8 cellular contexts compared by ENCODE assay signal in the genomic region with DNA sequence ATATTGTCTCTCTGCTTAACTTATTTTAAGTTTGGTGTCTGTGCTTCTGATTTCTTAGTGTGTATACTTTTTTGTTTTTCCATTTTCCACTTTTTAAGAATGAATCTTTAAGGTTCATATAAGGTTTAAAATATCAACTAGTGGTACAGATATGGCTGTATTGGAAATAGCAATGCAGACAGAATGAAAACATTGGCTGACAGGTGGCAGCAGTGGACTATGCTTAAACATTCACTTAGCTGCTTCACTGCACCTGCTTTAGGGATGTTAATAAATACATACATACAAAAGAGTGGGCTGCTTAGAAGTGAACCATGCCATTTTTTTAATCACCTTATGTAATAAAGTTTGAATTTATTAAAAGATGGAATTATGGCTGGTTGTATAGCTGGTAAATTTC. TPM values are rescaled to one million over a fixed set of nuclear protein-coding genes. Genes with fewer than 3 reads are reported as not detected.
DNase-seq lines count a peak whose midpoint lies in the region; ATAC-seq and TF ChIP-seq lines count a peak whose summit lies in the region.

No MANE protein-coding gene starts in this region.

- H3K9me2 ChIP-seq in PC-9 (ENCODE audit: insufficient read depth) = no peaks in the 10 kb centered on the region

- DNase-seq in activated CD8-positive, alpha-beta memory T cell treated with anti-CD3 and anti-CD28 coated beads, Interleukin-2, amount 10 ng/mL, durations not matched to agents 7 days and 5 days = peak; percentile 51
- DNase-seq in activated CD8-positive, alpha-beta memory T cell treated with anti-CD3 and anti-CD28 coated beads, Interleukin-2, amount 50 U/mL, for 4 hours = no peak
- DNase-seq in PC-9 (no peak), kidney epithelial cell (ENCODE audit: low read depth) (no peak), pons (ENCODE audit: low spot score) (no peak), SK-N-DZ (ENCODE audit: low spot score) (no peak)
- DNase-seq in stimulated activated CD4-positive, alpha-beta T cell treated with anti-CD3 and anti-CD28 coated beads, Interleukin-4, amount 100 ng/mL, for 1 hour = no peak

- peaks cover 29% of the 10 kb centered on the region for H3K4me1 Mint-ChIP-seq in activated CD8-positive, alpha-beta memory T cell treated with anti-CD3 and anti-CD28 coated beads, Interleukin-2, amount 10 ng/mL, durations not matched to agents 7 days and 5 days

- no peaks in the 10 kb centered on the region for H3K27me3 Mint-ChIP-seq in activated CD8-positive, alpha-beta memory T cell treated with anti-CD3 and anti-CD28 coated beads, Interleukin-2, amount 10 ng/mL, durations not matched to agents 7 days and 5 days

- H3K4me3 ChIP-seq in PC-9 = no peak overlapping the region
- no peak overlapping the region for H3K4me3 ChIP-seq in kidney epithelial cell (ENCODE audit: low read depth, low read length)

- H3K27ac ChIP-seq in PC-9 = no peak overlapping the region

- TF ChIP-seq CTCF in PC-9 (conservative IDR thresholded peaks at IDR 0.05) (peak; percentile 45; the same call in 1 of the 2 replicates), kidney epithelial cell (IDR thresholded peaks at IDR 0.05; ENCODE audit: insufficient read depth, low read length, poor library complexity, severe bottlenecking) (peak; percentile 13)

- no peaks in the 10 kb centered on the region for H3K4me1 ChIP-seq in PC-9 (replicated peaks; ENCODE audit: insufficient read depth)

- no peaks in the 10 kb centered on the region for H3K79me2 ChIP-seq in PC-9 (ENCODE audit: low read depth)

- CTCF ChIA-PET in activated CD8-positive, alpha-beta memory T cell treated with anti-CD3 and anti-CD28 coated beads, Interleukin-2, amount 10 ng/mL, durations not matched to agents 7 days and 5 days (lab: Charles Lee) = interaction anchor here (0.7 to 1.8 kb wide), 7 partner anchors 11 to 492 kb away, joined by 3 to 6 read pairs (median 3); no protein-coding TSS in a partner anchor
- CTCF ChIA-PET in PC-9 (lab: Charles Lee) = no interaction called here

- peaks cover 52% of the 10 kb centered on the region for H3K36me3 Mint-ChIP-seq in activated CD8-positive, alpha-beta memory T cell treated with anti-CD3 and anti-CD28 coated beads, Interleukin-2, amount 10 ng/mL, durations not matched to agents 7 days and 5 days

- H3K36me3 ChIP-seq in PC-9 (ENCODE audit: low read depth) (peaks cover 11% of the 10 kb centered on the region), kidney epithelial cell (ENCODE audit: control insufficient read depth, insufficient read depth, low read length) (no peaks in the 10 kb centered on the region)

- H4K20me1 ChIP-seq in PC-9 (ENCODE audit: insufficient read depth) = 0 out of 2 replicates have a peak, but pooled peaks cover 11% of the 10 kb centered on the region

- no peak overlapping the region for H3K27ac Mint-ChIP-seq in activated CD8-positive, alpha-beta memory T cell treated with anti-CD3 and anti-CD28 coated beads, Interleukin-2, amount 10 ng/mL, durations not matched to agents 7 days and 5 days

- no peak overlapping the region for H3K4me2 ChIP-seq in PC-9

- H3K27me3 ChIP-seq in PC-9 (ENCODE audit: insufficient read depth, low read depth) = no peaks in the 10 kb centered on the region
- no peaks in the 10 kb centered on the region for H3K27me3 ChIP-seq in kidney epithelial cell (ENCODE audit: control insufficient read depth, insufficient read depth, low read length)

- H3K9me3 Mint-ChIP-seq in activated CD8-positive, alpha-beta memory T cell treated with anti-CD3 and anti-CD28 coated beads, Interleukin-2, amount 10 ng/mL, durations not matched to agents 7 days and 5 days (ENCODE audit: low read depth) = no peaks in the 10 kb centered on the region

- intact Hi-C loops in PC-9 (cut with micrococcal nuclease; ENCODE audit: unreplicated experiment) = no loop called here

- no peak overlapping the region for H2AFZ ChIP-seq in PC-9

- no peaks in the 10 kb centered on the region for H3F3A ChIP-seq in PC-9 (ENCODE audit: insufficient read depth, low read depth)

- no peak for ATAC-seq in activated CD8-positive, alpha-beta memory T cell treated with anti-CD3 and anti-CD28 coated beads, Interleukin-2, amount 10 ng/mL, durations not matched to agents 7 days and 5 days
- ATAC-seq in HG02885 (IDR thresholded peaks at IDR 0.05; ENCODE audit: poor library complexity, unreplicated experiment) = peak; percentile 62

- BruUV-seq in PC-9 (replicated peaks; lab: Mats Ljungman, UMichigan) = no TSS peak

- POLR2A ChIA-PET in PC-9 (lab: Charles Lee; ENCODE audit: unreplicated experiment) = no interaction called here

- H3K9me3 ChIP-seq in PC-9 (ENCODE audit: insufficient read depth, low read depth) = no peaks in the 10 kb centered on the region

- no peak overlapping the region for H3K4me3 Mint-ChIP-seq in activated CD8-positive, alpha-beta memory T cell treated with anti-CD3 and anti-CD28 coated beads, Interleukin-2, amount 10 ng/mL, durations not matched to agents 7 days and 5 days

RNA-seq across cellular contexts. Expression of a gene that starts 27.3 kb away (rescaled TPM):
- total RNA-seq in activated CD8-positive, alpha-beta memory T cell treated with anti-CD3 and anti-CD28 coated beads, Interleukin-2, amount 10 ng/mL, durations not matched to agents 7 days and 5 days = 10 to 100 TPM; 67.9 to 79.4 TPM
- 66.5 and 87.0 TPM in 2 replicates for total RNA-seq in PC-9 (2021)
- total RNA-seq in kidney epithelial cell = 136 and 137 TPM in 2 replicates
- polyA plus RNA-seq in SK-N-DZ (2014; cell fraction: cytosol; rRNA removed) = 84.4 and 87.0 TPM in 2 replicates
- 31.6 and 35.5 TPM in 2 replicates for polyA plus RNA-seq in SK-N-DZ (2014; cell fraction: nucleus; rRNA removed)
